Comparison of ENCODE assay signal across 34 cellular contexts in the genomic region with DNA sequence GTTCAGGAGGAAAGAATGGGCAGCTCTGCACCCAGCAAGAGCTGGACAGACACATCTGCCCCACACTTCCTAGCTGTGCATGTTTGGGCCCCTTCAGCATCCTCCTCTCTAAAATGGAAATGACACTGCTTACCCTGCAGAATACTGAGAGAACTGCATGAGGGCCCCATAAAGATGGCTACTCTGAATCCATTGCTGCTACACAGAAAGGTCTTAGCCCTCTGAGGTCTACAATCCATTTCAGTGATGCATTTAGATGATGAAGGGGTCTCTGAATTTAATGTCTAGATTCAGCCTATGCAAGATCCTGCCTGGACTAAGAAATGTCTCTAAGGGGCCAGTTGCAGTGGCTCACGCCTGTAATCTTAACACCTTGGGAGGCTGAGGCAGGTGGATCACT. TPM values are rescaled to one million over a fixed set of nuclear protein-coding genes. Genes with fewer than 3 reads are reported as not detected.
"Had no signal": no experiment of that assay in that cellular context is flagged by ENCODE, and none has a peak within 500 bp of the region (broad histone marks: within the 10 kb centered on the region; RNA-seq: fewer than 3 reads in every experiment).

No MANE protein-coding gene starts in this region.

- ATAC-seq: activated CD8-positive, alpha-beta memory T cell treated with anti-CD3 and anti-CD28 coated beads, Interleukin-2, amount 10 ng/mL, durations not matched to agents 7 days and 5 days; activated T-cell treated with anti-CD3 and anti-CD28 coated beads, Interleukin-2, amount 50 U/mL, for 72 hours; activated T-helper 17 cell treated with anti-CD3 and anti-CD28 coated beads, Interleukin-2, amount 50 U/mL, for 72 hours had no signal

- H3K4me1 Mint-ChIP-seq: activated T-helper 17 cell treated with anti-CD3 and anti-CD28 coated beads, Interleukin-2, amount 50 U/mL, for 72 hours had no signal

- H3K4me3 ChIP-seq: ascending aorta, cardiac muscle cell, MG63 had no signal

- H3K27ac ChIP-seq: ascending aorta, cardiac muscle cell, WERI-Rb-1 had no signal

- H3K36me3 Mint-ChIP-seq: activated CD8-positive, alpha-beta memory T cell treated with anti-CD3 and anti-CD28 coated beads, Interleukin-2, amount 10 ng/mL, durations not matched to agents 7 days and 5 days; activated naive CD4-positive, alpha-beta T cell treated with anti-CD3 and anti-CD28 coated beads, Interleukin-2, amount 50 U/mL, for 24 hours; activated naive CD8-positive, alpha-beta T cell treated with anti-CD3 and anti-CD28 coated beads, Interleukin-2, amount 10 ng/mL, durations not matched to agents 7 days and 5 days had no signal

- DNase-seq: activated CD4-positive, alpha-beta memory T cell treated with anti-CD3 and anti-CD28 coated beads, Interleukin-2, amount 10 ng/mL, durations not matched to agents 7 days and 5 days; activated CD4-positive, alpha-beta T cell treated with anti-CD3 and anti-CD28 coated beads for 1 hour; activated CD4-positive, alpha-beta T cell treated with anti-CD3 and anti-CD28 coated beads for 48 hours; activated CD4-positive, CD25-positive, alpha-beta regulatory T cell; activated CD8-positive, alpha-beta memory T cell treated with anti-CD3 and anti-CD28 coated beads for 24 hours; activated CD8-positive, alpha-beta memory T cell treated with anti-CD3 and anti-CD28 coated beads, Interleukin-2, amount 10 ng/mL, durations not matched to agents 7 days and 5 days; activated effector memory CD4-positive, alpha-beta T cell treated with anti-CD3 and anti-CD28 coated beads, Interleukin-2, amount 50 U/mL, for 16 hours; activated naive CD4-positive, alpha-beta T cell treated with Interleukin-2 at 50 U/mL for 16 hours; activated naive CD8-positive, alpha-beta T cell treated with anti-CD3 and anti-CD28 coated beads, Interleukin-2, amount 10 ng/mL, durations not matched to agents 7 days and 5 days; activated T-cell treated with anti-CD3 and anti-CD28 coated beads, Interleukin-2, amount 50 U/mL, for 1 hour; activated T-cell treated with anti-CD3 and anti-CD28 coated beads, Interleukin-2, amount 50 U/mL, for 72 hours; amygdala; MG63; NCI-H1048; NCI-H1105 treated with DMSO at 0.1 percent for 48 hours; NCI-H1436; NCI-H1694; NCI-H1930; NCI-H2081 treated with DMSO at 0.1 percent for 48 hours; NCI-H226; NCI-H446 treated with DMSO at 0.1 percent for 48 hours; NCI-H524; OCI-M1; Right ventricle myocardium superior; T1000; WERI-Rb-1 had no signal

- H3K27me3 ChIP-seq: ascending aorta, cardiac muscle cell, MG63 had no signal

- H3K27ac Mint-ChIP-seq: activated CD4-positive, alpha-beta memory T cell treated with anti-CD3 and anti-CD28 coated beads, Interleukin-2, amount 10 ng/mL, durations not matched to agents 7 days and 5 days; activated CD8-positive, alpha-beta memory T cell treated with anti-CD3 and anti-CD28 coated beads, Interleukin-2, amount 10 ng/mL, durations not matched to agents 7 days and 5 days; activated naive CD4-positive, alpha-beta T cell treated with anti-CD3 and anti-CD28 coated beads, Interleukin-2, amount 50 U/mL, for 24 hours; activated naive CD8-positive, alpha-beta T cell treated with anti-CD3 and anti-CD28 coated beads, Interleukin-2, amount 10 ng/mL, durations not matched to agents 7 days and 5 days; activated T-cell treated with anti-CD3 and anti-CD28 coated beads, Interleukin-2, amount 50 U/mL, for 72 hours; activated T-helper 17 cell treated with anti-CD3 and anti-CD28 coated beads, Interleukin-2, amount 50 U/mL, for 72 hours had no signal

- H3K4me3 Mint-ChIP-seq: activated CD4-positive, alpha-beta memory T cell treated with anti-CD3 and anti-CD28 coated beads, Interleukin-2, amount 10 ng/mL, durations not matched to agents 7 days and 5 days; activated CD8-positive, alpha-beta memory T cell treated with anti-CD3 and anti-CD28 coated beads, Interleukin-2, amount 10 ng/mL, durations not matched to agents 7 days and 5 days; activated naive CD4-positive, alpha-beta T cell treated with anti-CD3 and anti-CD28 coated beads, Interleukin-2, amount 50 U/mL, for 24 hours; activated naive CD8-positive, alpha-beta T cell treated with anti-CD3 and anti-CD28 coated beads, Interleukin-2, amount 10 ng/mL, durations not matched to agents 7 days and 5 days; activated T-cell treated with anti-CD3 and anti-CD28 coated beads, Interleukin-2, amount 50 U/mL, for 72 hours; activated T-helper 17 cell treated with anti-CD3 and anti-CD28 coated beads, Interleukin-2, amount 50 U/mL, for 72 hours; central memory CD8-positive, alpha-beta T cell had no signal

- H3K9me3 ChIP-seq: ascending aorta, MG63 had no signal

- H3K9me3 Mint-ChIP-seq: activated CD4-positive, alpha-beta memory T cell treated with anti-CD3 and anti-CD28 coated beads, Interleukin-2, amount 10 ng/mL, durations not matched to agents 7 days and 5 days; activated naive CD4-positive, alpha-beta T cell treated with anti-CD3 and anti-CD28 coated beads, Interleukin-2, amount 50 U/mL, for 24 hours; activated naive CD8-positive, alpha-beta T cell treated with anti-CD3 and anti-CD28 coated beads, Interleukin-2, amount 10 ng/mL, durations not matched to agents 7 days and 5 days; activated T-cell treated with anti-CD3 and anti-CD28 coated beads, Interleukin-2, amount 50 U/mL, for 72 hours; activated T-helper 17 cell treated with anti-CD3 and anti-CD28 coated beads, Interleukin-2, amount 50 U/mL, for 72 hours; central memory CD8-positive, alpha-beta T cell had no signal

- H3K36me3 ChIP-seq: ascending aorta, cardiac muscle cell, MG63, WERI-Rb-1 had no signal

RNA-seq across cellular contexts. Expression of gene BMP7, which starts 11.3 kb away (rescaled TPM):
- total RNA-seq: activated CD4-positive, alpha-beta memory T cell treated with anti-CD3 and anti-CD28 coated beads, Interleukin-2, amount 10 ng/mL, durations not matched to agents 7 days and 5 days; activated CD8-positive, alpha-beta memory T cell treated with anti-CD3 and anti-CD28 coated beads, Interleukin-2, amount 10 ng/mL, durations not matched to agents 7 days and 5 days; activated naive CD8-positive, alpha-beta T cell treated with anti-CD3 and anti-CD28 coated beads, Interleukin-2, amount 10 ng/mL, durations not matched to agents 7 days and 5 days; activated T-helper 17 cell treated with anti-CD3 and anti-CD28 coated beads, Interleukin-2, amount 50 U/mL, for 72 hours; ascending aorta; chondrocyte; T-helper 1 cell treated with Interleukin-12 subunit alpha and Interleukin-12 subunit beta and Interleukin-4 antibody, amounts not matched to agents 30 ng/mL and 1 ng/mL, for 36 hours; T-helper 2 cell treated with Interferon-gamma antibody and Interleukin-4, amounts not matched to agents 100 ng/mL and 5 ng/mL, for 36 hours had no signal
